ENCODE assay signal across 8 cellular contexts in genomic region chr19:58557253-58558065, GRCh38. TPM values are rescaled to one million over a fixed set of nuclear protein-coding genes. Genes with fewer than 3 reads are reported as not detected.
A peak's percentile ranks its signal among the peaks of the same experiment; 100 is the strongest.
DNase-seq lines count a peak whose midpoint lies in the region; ATAC-seq, FAIRE-seq and TF ChIP-seq lines count a peak whose summit lies in the region.

No MANE protein-coding gene starts in this region.

- H4K5ac ChIP-seq in H1 (ENCODE audit: insufficient read length, low read depth, low read length): no peak overlapping the region

- H2BK20ac ChIP-seq in H1 (ENCODE audit: low read length): no peak overlapping the region

- no peak for TF ChIP-seq RAD21 in H1 (IDR thresholded peaks at IDR 0.05 in 1 of 2, conservative IDR thresholded peaks at IDR 0.05 in 1 of 2; ENCODE audit: low read depth in 2 of 2, low read length in 2 of 2)

- no peak for TF ChIP-seq POLR2A in H1 (IDR thresholded peaks at IDR 0.05; ENCODE audit: control extremely low read depth in 1 of 2, low read depth in 2 of 2, low read length in 2 of 2)

- POLR2A ChIA-PET in H1 (lab: Charles Lee; ENCODE audit: partially characterized antibody): interaction anchor here (0.6 to 17.2 kb wide), 5 partner anchors 8 to 329 kb away, joined by 3 to 434 read pairs (median 80); partner anchors contain the start of genes CHMP2A, MZF1, SLC27A5 and TRIM28

- no peaks in the 10 kb centered on the region for H3K27me3 ChIP-seq in NT2/D1 (ENCODE audit: insufficient read depth, insufficient read length)
- peaks cover 0 to 8% (median 2%) of the 10 kb centered on the region in 4 experiments; a peak in 3 of 7 replicates for H3K27me3 ChIP-seq in H1 (replicated peaks in 1 of 4; ENCODE audit: control insufficient read depth in 3 of 4, extremely low read depth in 1 of 4, insufficient read depth in 3 of 4, low read length in 3 of 4)

- H3K9me3 ChIP-seq in NT2/D1 (ENCODE audit: insufficient read depth, low read length) (no peaks in the 10 kb centered on the region), H1 (ENCODE audit: insufficient read depth in 2 of 2, low read depth in 1 of 2, low read length in 1 of 2) (no peaks in the 10 kb centered on the region)

- no peak overlapping the region for H2BK120ac ChIP-seq in H1 (replicated peaks; ENCODE audit: low read depth, low read length)

- peaks cover 29% of the 10 kb centered on the region for H3K23me2 ChIP-seq in H1 (ENCODE audit: low read depth, low read length)

- peaks cover 29% of the 10 kb centered on the region for H3K36me3 Mint-ChIP-seq in neural crest cell (ENCODE audit: low read depth)

- H3K14ac ChIP-seq in H1 (ENCODE audit: insufficient read length): no peak overlapping the region

- no peak for DNase-seq in NT2/D1 (ENCODE audit: low read depth, low spot score)
- no peak for DNase-seq in H1 (ENCODE audit: low read depth in 1 of 2, low spot score in 2 of 2)
- DNase-seq in neural crest cell (ENCODE audit: low read depth, low spot score): no peak
- DNase-seq in cerebellar cortex (ENCODE audit: low spot score): no peak
- DNase-seq in Kasumi-1 (lab: John Stamatoyannopoulos, UW): no peak
- no peak for DNase-seq in amygdala (lab: John Stamatoyannopoulos, UW)

- H3K36me3 ChIP-seq in NT2/D1 (ENCODE audit: insufficient read depth, insufficient read length, low read length): peaks cover 43% of the 10 kb centered on the region
- peaks cover 6 to 15% (median 10%) of the 10 kb centered on the region in 4 experiments for H3K36me3 ChIP-seq in H1 (ENCODE audit: control insufficient read depth in 2 of 4, insufficient read depth in 4 of 4, low read length in 3 of 4)

- peaks cover 4% of the 10 kb centered on the region for H3K79me1 ChIP-seq in H1 (ENCODE audit: low read depth, low read length)

- H2AFZ ChIP-seq in H1 (ENCODE audit: low read length): no peak overlapping the region

- H2BK12ac ChIP-seq in H1 (ENCODE audit: low read depth, low read length): no peak overlapping the region

- no peak for TF ChIP-seq EP300 in H1 (IDR thresholded peaks at IDR 0.05; ENCODE audit: borderline replicate concordance in 1 of 2, low read depth in 2 of 2, low read length in 2 of 2)

- H4K20me1 ChIP-seq in H1 (replicated peaks in 1 of 2; ENCODE audit: control insufficient read depth in 1 of 2, insufficient read depth in 2 of 2, low read length in 2 of 2): peaks cover 0 to 7% of the 10 kb centered on the region in 2 experiments

- H3K4ac ChIP-seq in H1 (replicated peaks; ENCODE audit: insufficient read length, low read depth, low read length): no peak overlapping the region

- no peak overlapping the region for H4K91ac ChIP-seq in H1 (replicated peaks; ENCODE audit: insufficient read length, low read length)

- H3K4me3 Mint-ChIP-seq in neural crest cell: peak overlapping the region; percentile 94

- no peak for FAIRE-seq in H1 (lab: Jason Lieb, UNC)

- 31% methylated on average over 9 of the region's 11 CpGs; no CpG with 5 or more reads in 1 of the 2 experiments for WGBS in H1 (ENCODE audit: extremely low coverage in 1 of 2, insufficient coverage in 1 of 2, insufficient read length in 1 of 2, insufficient replicate concordance in 2 of 2, low coverage in 1 of 2, low lambda C conversion rate in 2 of 2, missing lambda C conversion rate in 1 of 2), 2 experiments

- CTCF ChIA-PET in H1 (lab: Charles Lee; ENCODE audit: partially characterized antibody): interaction anchor here (0.8 to 7.3 kb wide), 5 partner anchors 10 to 41 kb away, joined by 3 to 35 read pairs (median 4); partner anchors contain the start of gene ZBTB45

- no peak overlapping the region; the same call in 1 of the 2 replicates for H3K18ac ChIP-seq in H1 (ENCODE audit: extremely low read depth, low read length)

- peak overlapping the region; percentile 66; the same call in 1 of the 2 replicates for H2BK5ac ChIP-seq in H1 (ENCODE audit: low read depth, low read length)

- H3K79me2 ChIP-seq in H1 (ENCODE audit: control insufficient read depth in 1 of 2, insufficient read depth in 2 of 2, low read length in 2 of 2): peaks cover 7 to 19% of the 10 kb centered on the region in 2 experiments

- peak overlapping the region; percentile 47 for H3K56ac ChIP-seq in H1 (replicated peaks; ENCODE audit: insufficient read length, low read depth, low read length)

- H3K4me2 ChIP-seq in H1 (ENCODE audit: insufficient read depth in 1 of 2, low read depth in 2 of 2, low read length in 2 of 2): peak overlapping the region; percentile 87 to 96

- TF ChIP-seq CTCF in C4-2B (conservative IDR thresholded peaks at IDR 0.05) (no peak), H1 (IDR thresholded peaks at IDR 0.05; ENCODE audit: control extremely low read depth in 1 of 3, insufficient read depth in 1 of 3, low read depth in 1 of 3, low read length in 3 of 3) (no peak), neural crest cell (conservative IDR thresholded peaks at IDR 0.05) (no peak)

- no peak for ATAC-seq in HG03378 (IDR thresholded peaks at IDR 0.05; ENCODE audit: unreplicated experiment)

- H3K4me1 ChIP-seq in NT2/D1 (ENCODE audit: insufficient read depth, insufficient read length): no peaks in the 10 kb centered on the region
- peaks cover 0 to 36% (median 23%) of the 10 kb centered on the region in 4 experiments; a peak in 6 of 7 replicates for H3K4me1 ChIP-seq in H1 (replicated peaks in 1 of 4; ENCODE audit: control insufficient read depth in 3 of 4, insufficient read depth in 4 of 4, low read length in 3 of 4)

- H3K9ac ChIP-seq in NT2/D1 (ENCODE audit: insufficient read length, low read depth): peak overlapping the region; percentile 76
- peak overlapping the region; percentile 82 to 100 (median 86) for H3K9ac ChIP-seq in H1 (replicated peaks in 1 of 4; ENCODE audit: extremely low read depth in 1 of 4, low read depth in 3 of 4, low read length in 3 of 4)

- H2AK5ac ChIP-seq in H1 (ENCODE audit: low read depth, low read length): no peak overlapping the region

- no peaks in the 10 kb centered on the region for H3K9me3 Mint-ChIP-seq in neural crest cell

- H3K27ac Mint-ChIP-seq in neural crest cell (ENCODE audit: unreplicated experiment): peak overlapping the region; percentile 94

- no peak overlapping the region for H4K8ac ChIP-seq in H1 (ENCODE audit: extremely low read depth, insufficient read depth, low read length)

- H3K4me3 ChIP-seq in NT2/D1 (ENCODE audit: insufficient read length, low read depth) (peak overlapping the region; percentile 50), H1 (ENCODE audit: extremely low read depth in 1 of 4, insufficient read depth in 2 of 4, low read depth in 3 of 4, low read length in 4 of 4) (peak overlapping the region; percentile 58 to 87 (median 81))

- peaks cover 31% of the 10 kb centered on the region for H3K27me3 Mint-ChIP-seq in neural crest cell (ENCODE audit: low read depth)

- H2BK15ac ChIP-seq in H1 (ENCODE audit: low read length): no peak overlapping the region

- H3K4me1 Mint-ChIP-seq in neural crest cell: peaks cover 64% of the 10 kb centered on the region

- H3K27ac ChIP-seq in C4-2B (peak overlapping the region; percentile 96), H1 (ENCODE audit: low read depth, low read length) (peak overlapping the region; percentile 14; the same call in 1 of the 2 replicates)

- H3K23ac ChIP-seq in H1 (ENCODE audit: insufficient read length): no peak overlapping the region

RNA-seq across cellular contexts. Expression of gene UBE2M, which starts 1.0 kb away (rescaled TPM):
- total RNA-seq in H1 (2021; fragmentation: NEBNext Ultra II Directional; extraction: Animal tissue kit (Norgen Biotek cat#: 25700)): 114 and 119 TPM in 2 replicates
- polyA plus RNA-seq in H1 (2011; rRNA removed): 91.8 and 93.8 TPM in 2 replicates
- 82.4 TPM for polyA plus RNA-seq in H1 (2011; cell fraction: cytosol; rRNA removed)
- 91.5 TPM for polyA plus RNA-seq in H1 (2011; cell fraction: nucleus; rRNA removed)
- 95.9 to 118 TPM (median 107 TPM) in 4 replicates for polyA plus RNA-seq in H1 (2012, experiment 1 of 2)
- polyA plus RNA-seq in H1 (2012, experiment 2 of 2): 85.0 TPM
- polyA plus RNA-seq in H1 (2013, experiment 1 of 2): 86.6 TPM
- polyA plus RNA-seq in H1 (2013, experiment 2 of 2): 85.7 TPM
- polyA minus RNA-seq in H1 (2011; rRNA and poly(A)+ RNA removed): 67.7 and 82.2 TPM in 2 replicates
- 50.6 TPM for polyA minus RNA-seq in H1 (2011; cell fraction: cytosol; rRNA and poly(A)+ RNA removed)
- polyA minus RNA-seq in H1 (2011; cell fraction: nucleus; rRNA and poly(A)+ RNA removed): 69.7 TPM
- 113 and 119 TPM in 2 replicates for total RNA-seq in neural crest cell

RNA-seq across cellular contexts. Expression of gene CHMP2A, which starts 2.6 kb away (rescaled TPM):
- total RNA-seq in H1 (2021; fragmentation: NEBNext Ultra II Directional; extraction: Animal tissue kit (Norgen Biotek cat#: 25700)): 70.0 and 75.8 TPM in 2 replicates
- 115 and 132 TPM in 2 replicates for polyA plus RNA-seq in H1 (2011; rRNA removed)
- polyA plus RNA-seq in H1 (2011; cell fraction: cytosol; rRNA removed): 180 TPM
- polyA plus RNA-seq in H1 (2011; cell fraction: nucleus; rRNA removed): 98.9 TPM
- polyA plus RNA-seq in H1 (2012, experiment 1 of 2): 105 to 150 TPM (median 138 TPM) in 4 replicates
- 99.5 TPM for polyA plus RNA-seq in H1 (2012, experiment 2 of 2)
- polyA plus RNA-seq in H1 (2013, experiment 1 of 2): 83.2 TPM
- polyA plus RNA-seq in H1 (2013, experiment 2 of 2): 87.1 TPM
- 83.8 and 85.2 TPM in 2 replicates for polyA minus RNA-seq in H1 (2011; rRNA and poly(A)+ RNA removed)
- polyA minus RNA-seq in H1 (2011; cell fraction: cytosol; rRNA and poly(A)+ RNA removed): 70.9 TPM
- 34.6 TPM for polyA minus RNA-seq in H1 (2011; cell fraction: nucleus; rRNA and poly(A)+ RNA removed)
- total RNA-seq in neural crest cell: 61.6 and 64.6 TPM in 2 replicates

RNA-seq across cellular contexts. Expression of gene TRIM28, which starts 13.6 kb away (rescaled TPM):
- total RNA-seq in H1 (2021; fragmentation: NEBNext Ultra II Directional; extraction: Animal tissue kit (Norgen Biotek cat#: 25700)): 1,398 and 1,433 TPM in 2 replicates
- 1,442 and 2,243 TPM in 2 replicates for polyA plus RNA-seq in H1 (2011; rRNA removed)
- 1,009 TPM for polyA plus RNA-seq in H1 (2011; cell fraction: cytosol; rRNA removed)
- 3,768 TPM for polyA plus RNA-seq in H1 (2011; cell fraction: nucleus; rRNA removed)
- 1,824 to 2,237 TPM (median 2,041 TPM) in 4 replicates for polyA plus RNA-seq in H1 (2012, experiment 1 of 2)
- 2,033 TPM for polyA plus RNA-seq in H1 (2012, experiment 2 of 2)
- polyA plus RNA-seq in H1 (2013, experiment 1 of 2): 913 TPM
- polyA plus RNA-seq in H1 (2013, experiment 2 of 2): 805 TPM
- polyA minus RNA-seq in H1 (2011; rRNA and poly(A)+ RNA removed): 3,393 and 4,202 TPM in 2 replicates
- 1,842 TPM for polyA minus RNA-seq in H1 (2011; cell fraction: cytosol; rRNA and poly(A)+ RNA removed)
- polyA minus RNA-seq in H1 (2011; cell fraction: nucleus; rRNA and poly(A)+ RNA removed): 1,128 TPM
- total RNA-seq in neural crest cell: 964 and 1,000 TPM in 2 replicates

RNA-seq across cellular contexts. Expression of gene MZF1, which starts 15.7 kb away (rescaled TPM):
- total RNA-seq in H1 (2021; fragmentation: NEBNext Ultra II Directional; extraction: Animal tissue kit (Norgen Biotek cat#: 25700)): 15.2 and 15.5 TPM in 2 replicates
- 25.0 and 38.0 TPM in 2 replicates for polyA plus RNA-seq in H1 (2011; rRNA removed)
- polyA plus RNA-seq in H1 (2011; cell fraction: cytosol; rRNA removed): 32.4 TPM
- polyA plus RNA-seq in H1 (2011; cell fraction: nucleus; rRNA removed): 116 TPM
- 14.1 to 20.3 TPM (median 17.2 TPM) in 4 replicates for polyA plus RNA-seq in H1 (2012, experiment 1 of 2)
- 11.9 TPM for polyA plus RNA-seq in H1 (2012, experiment 2 of 2)
- 12.7 TPM for polyA plus RNA-seq in H1 (2013, experiment 1 of 2)
- polyA plus RNA-seq in H1 (2013, experiment 2 of 2): 9.5 TPM
- 10.4 and 16.7 TPM in 2 replicates for polyA minus RNA-seq in H1 (2011; rRNA and poly(A)+ RNA removed)
- 14.9 TPM for polyA minus RNA-seq in H1 (2011; cell fraction: cytosol; rRNA and poly(A)+ RNA removed)
- polyA minus RNA-seq in H1 (2011; cell fraction: nucleus; rRNA and poly(A)+ RNA removed): 23.9 TPM
- total RNA-seq in neural crest cell: 40.5 and 43.3 TPM in 2 replicates

RNA-seq across cellular contexts. Expression of gene ZBTB45, which starts 37.8 kb away (rescaled TPM):
- 16.9 and 17.3 TPM in 2 replicates for total RNA-seq in H1 (2021; fragmentation: NEBNext Ultra II Directional; extraction: Animal tissue kit (Norgen Biotek cat#: 25700))
- polyA plus RNA-seq in H1 (2011; rRNA removed): 17.2 and 31.4 TPM in 2 replicates
- polyA plus RNA-seq in H1 (2011; cell fraction: cytosol; rRNA removed): 10.8 TPM
- polyA plus RNA-seq in H1 (2011; cell fraction: nucleus; rRNA removed): 18.7 TPM
- polyA plus RNA-seq in H1 (2012, experiment 1 of 2): 8.9 to 18.6 TPM (median 17.5 TPM) in 4 replicates
- 13.2 TPM for polyA plus RNA-seq in H1 (2012, experiment 2 of 2)
- 12.5 TPM for polyA plus RNA-seq in H1 (2013, experiment 1 of 2)
- polyA plus RNA-seq in H1 (2013, experiment 2 of 2): 13.1 TPM
- polyA minus RNA-seq in H1 (2011; rRNA and poly(A)+ RNA removed): 5.0 and 5.1 TPM in 2 replicates
- 10.1 TPM for polyA minus RNA-seq in H1 (2011; cell fraction: cytosol; rRNA and poly(A)+ RNA removed)
- polyA minus RNA-seq in H1 (2011; cell fraction: nucleus; rRNA and poly(A)+ RNA removed): 18.1 TPM
- total RNA-seq in neural crest cell: 24.1 and 27.3 TPM in 2 replicates
